ENCODE assay signal across 8 cellular contexts in the genomic region with DNA sequence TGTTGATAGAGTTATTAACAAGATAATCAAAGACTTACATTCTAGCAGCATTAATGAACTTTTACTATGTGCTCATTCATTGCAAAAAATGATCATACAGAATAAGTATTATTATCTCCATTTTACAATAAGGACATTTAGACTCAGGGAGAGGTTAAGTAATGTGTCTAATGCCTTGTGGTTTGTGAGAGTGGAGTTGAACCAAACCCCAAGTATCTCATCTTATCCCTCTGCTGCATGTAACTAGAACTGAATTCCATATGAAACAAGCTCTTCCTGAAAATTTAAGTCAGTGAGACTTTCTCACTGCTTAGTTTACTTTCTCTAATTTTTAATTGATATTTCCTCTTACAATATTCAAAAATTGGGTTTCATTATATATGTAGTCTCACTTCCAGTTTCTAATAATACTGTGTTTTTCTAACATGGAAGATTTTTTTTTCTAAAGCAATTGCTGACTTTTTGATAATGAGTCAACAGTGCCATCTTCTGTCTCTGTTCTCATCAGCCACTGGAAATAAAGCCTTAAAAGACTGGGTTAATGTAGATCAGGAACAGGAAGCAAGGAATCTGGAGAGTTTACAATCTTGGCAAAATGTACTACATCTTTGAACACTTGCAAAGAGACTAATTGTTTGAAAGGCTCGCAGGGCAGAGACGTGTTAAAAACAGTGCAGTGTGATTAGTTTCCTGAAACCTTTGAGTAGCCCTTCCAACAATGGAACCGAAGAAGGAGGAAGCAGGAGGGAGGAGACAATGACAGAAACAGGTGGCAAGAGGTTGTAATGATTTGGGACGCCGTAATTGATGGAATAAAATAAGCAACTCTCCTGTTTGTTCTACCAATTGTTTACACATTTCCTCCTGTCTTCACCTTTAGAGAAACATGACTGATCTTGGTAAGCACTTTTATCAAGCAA.
A peak's percentile ranks its signal among the peaks of the same experiment; 100 is the strongest.
DNase-seq lines count a peak whose midpoint lies in the region; ATAC-seq and TF ChIP-seq lines count a peak whose summit lies in the region.

No MANE protein-coding gene starts in this region.

- H2AFZ ChIP-seq in fibroblast of lung (ENCODE audit: low read length), result no peak overlapping the region

- no peak overlapping the region for H3K9ac ChIP-seq in fibroblast of lung (ENCODE audit: insufficient read depth, low read length)

- H3K79me2 ChIP-seq in fibroblast of lung (ENCODE audit: control insufficient read depth, insufficient read depth, low read length), result no peaks in the 10 kb centered on the region

- H3K9me3 ChIP-seq in fibroblast of lung (ENCODE audit: control insufficient read depth, insufficient read depth, low read depth, low read length), result no peaks in the 10 kb centered on the region
- H3K9me3 ChIP-seq in prostate gland, result no peaks in the 10 kb centered on the region

- no peaks in the 10 kb centered on the region for H4K20me1 ChIP-seq in fibroblast of lung (ENCODE audit: control insufficient read depth, extremely low read depth, insufficient read depth, low read length)

- TF ChIP-seq CTCF in fibroblast of lung (conservative IDR thresholded peaks at IDR 0.05 in 1 of 2, IDR thresholded peaks at IDR 0.05 in 1 of 2; ENCODE audit: low read depth in 1 of 2, low read length in 2 of 2) (peak in 1 of 2 donors; percentile 41), prostate gland (IDR thresholded peaks at IDR 0.05) (peak in 2 of 4 experiments; percentile 38 to 48)

- TF ChIP-seq POLR2A in prostate gland (IDR thresholded peaks at IDR 0.05), result no peak

- WGBS in prostate gland, result under 1% methylated on average over 5 of the region's 5 CpGs

- H3K4me3 ChIP-seq in fibroblast of lung (replicated peaks in 1 of 4; ENCODE audit: control extremely low read depth in 1 of 4, insufficient read depth in 1 of 4, low read depth in 3 of 4, low read length in 4 of 4) (no peak overlapping the region), prostate gland (no peak overlapping the region)

- H3K27ac ChIP-seq in fibroblast of lung (ENCODE audit: insufficient read depth, low read length), result no peak overlapping the region
- H3K27ac ChIP-seq in prostate gland, result no peak overlapping the region
- H3K27ac ChIP-seq in substantia nigra (ENCODE audit: low read depth, low read length, poor library complexity, severe bottlenecking), result no peak overlapping the region

- H3K4me2 ChIP-seq in fibroblast of lung (ENCODE audit: extremely low read depth, insufficient read depth, low read length), result no peak overlapping the region

- peak; percentile 60 for DNase-seq in COR-L47 (lab: John Stamatoyannopoulos, UW)
- peak; percentile 73 for DNase-seq in NCI-H748 treated with DMSO at 0.1 percent for 48 hours (lab: John Stamatoyannopoulos, UW)
- DNase-seq in fibroblast of lung (ENCODE audit: low read depth in 2 of 2), result peak; percentile 42 to 53
- no peak for DNase-seq in prostate gland (ENCODE audit: low spot score)
- no peak for DNase-seq in substantia nigra (lab: John Stamatoyannopoulos, UW)
- no peak for DNase-seq in activated T-cell treated with anti-CD3 and anti-CD28 coated beads for 4 hours

- H3K36me3 ChIP-seq in fibroblast of lung (ENCODE audit: control insufficient read depth, insufficient read depth, low read length) (no peaks in the 10 kb centered on the region), prostate gland (no peaks in the 10 kb centered on the region)

- intact Hi-C loops in prostate gland (cut with DNase I), result loop anchor here (10.0 kb wide), 1 partner anchor 1185 kb away; no protein-coding TSS in a partner anchor

- peak; percentile 82 for ATAC-seq in GM19455 (IDR thresholded peaks at IDR 0.05; ENCODE audit: unreplicated experiment)
- peak; percentile 94 for ATAC-seq in HG03432 (IDR thresholded peaks at IDR 0.05; ENCODE audit: unreplicated experiment)

- H3K4me1 ChIP-seq in fibroblast of lung (ENCODE audit: control insufficient read depth, extremely low read depth, insufficient read depth, low read length) (no peaks in the 10 kb centered on the region), prostate gland (replicated peaks) (no peaks in the 10 kb centered on the region)

- H3K27me3 ChIP-seq in fibroblast of lung (ENCODE audit: control insufficient read depth, insufficient read depth, low read length), result no peaks in the 10 kb centered on the region
- no peaks in the 10 kb centered on the region for H3K27me3 ChIP-seq in prostate gland (replicated peaks; ENCODE audit: insufficient read depth)

Comparison
In these comparisons a context has a peak if more than half of its experiments do, and no peak if none do; other contexts are left out.
1. DNase-seq: peak in COR-L47 (single experiment), NCI-H748 treated with DMSO at 0.1 percent for 48 hours (single experiment) and fibroblast of lung (2 of 2); none in prostate gland (single experiment), substantia nigra (0 of 49) and activated T-cell treated with anti-CD3 and anti-CD28 coated beads for 4 hours (single experiment).